ENCODE assay signal across 8 cellular contexts in genomic region chr19:44753619-44753931, GRCh38. TPM values are rescaled to one million over a fixed set of nuclear protein-coding genes. Genes with fewer than 3 reads are reported as not detected.
A peak's percentile ranks its signal among the peaks of the same experiment; 100 is the strongest.
DNase-seq lines count a peak whose midpoint lies in the region; ATAC-seq and TF ChIP-seq lines count a peak whose summit lies in the region.

No MANE protein-coding gene starts in this region.

- no peaks in the 10 kb centered on the region for H3K9me3 ChIP-seq in heart left ventricle
- no peaks in the 10 kb centered on the region for H3K9me3 ChIP-seq in body of pancreas
- no peaks in the 10 kb centered on the region for H3K9me3 ChIP-seq in lung (ENCODE audit: control insufficient read depth in 2 of 2, insufficient read depth in 1 of 2, low read length in 1 of 2)
- no peaks in the 10 kb centered on the region for H3K9me3 ChIP-seq in upper lobe of left lung

- DNase-seq in heart left ventricle (no peak), left cardiac atrium (no peak), body of pancreas (no peak), lung (ENCODE audit: low spot score) (no peak), upper lobe of left lung (no peak), LoVo (ENCODE audit: low spot score) (no peak), NCI-H2107 (lab: John Stamatoyannopoulos, UW) (no peak)
- DNase-seq in activated effector memory CD4-positive, alpha-beta T cell treated with Interleukin-2 at 50 U/mL for 16 hours = no peak

- H3K4me3 ChIP-seq in heart left ventricle (peak overlapping the region in 11 of 12 donors; percentile 26 to 96 (median 55)), body of pancreas (no peak overlapping the region), lung (peak overlapping the region; percentile 27), upper lobe of left lung (peak overlapping the region; percentile 11 to 75 (median 45))

- no peak for TF ChIP-seq EP300 in upper lobe of left lung (IDR thresholded peaks at IDR 0.05)

- 0 to 2% (median 1%) methylated on average over 9 to 12 of the region's 12 CpGs for WGBS in heart left ventricle, 4 donors
- 0 to 4% methylated on average over 2 to 9 of the region's 12 CpGs for WGBS in body of pancreas, 2 donors
- WGBS in lung, 2 donors = 1 to 2% methylated on average over 11 to 12 of the region's 12 CpGs
- 0 to 5% methylated on average over 4 to 10 of the region's 12 CpGs for WGBS in upper lobe of left lung, 2 donors

- H3K36me3 ChIP-seq in heart left ventricle (peaks cover 4 to 74% (median 25%) of the 10 kb centered on the region in 9 donors), body of pancreas (replicated peaks in 1 of 2; ENCODE audit: insufficient read depth in 1 of 2, low read depth in 2 of 2) (peaks cover 0 to 4% of the 10 kb centered on the region in 2 donors), lung (ENCODE audit: control insufficient read depth in 2 of 2, insufficient read depth in 2 of 2, low read length in 2 of 2) (peaks cover 0 to 31% of the 10 kb centered on the region in 2 donors), upper lobe of left lung (peaks cover 12 to 58% (median 32%) of the 10 kb centered on the region in 4 donors)

- TF ChIP-seq POLR2A in heart left ventricle (IDR thresholded peaks at IDR 0.05) (no peak), body of pancreas (IDR thresholded peaks at IDR 0.05) (no peak), upper lobe of left lung (IDR thresholded peaks at IDR 0.05) (no peak)

- no peak for ATAC-seq in heart left ventricle
- ATAC-seq in left cardiac atrium = no peak
- no peak for ATAC-seq in body of pancreas
- ATAC-seq in lung (ENCODE audit: insufficient read depth, low FRiP score) = no peak
- no peak for ATAC-seq in upper lobe of left lung (ENCODE audit: low FRiP score in 2 of 2)

- H3K4me1 ChIP-seq in heart left ventricle (peaks cover 25 to 95% (median 75%) of the 10 kb centered on the region in 12 donors), body of pancreas (peaks cover 77% of the 10 kb centered on the region), lung (ENCODE audit: control insufficient read depth in 2 of 2, insufficient read depth in 2 of 2, low read length in 2 of 2) (peaks cover 28 to 39% of the 10 kb centered on the region in 2 donors), upper lobe of left lung (peaks cover 71 to 95% (median 80%) of the 10 kb centered on the region in 4 donors)

- H3K27ac ChIP-seq in heart left ventricle (peak overlapping the region; percentile 86 to 100 (median 95)), body of pancreas (peak overlapping the region; percentile 87 to 98 (median 94)), lung (ENCODE audit: low read depth in 1 of 2, low read length in 1 of 2) (peak overlapping the region; percentile 87 to 98), upper lobe of left lung (peak overlapping the region; percentile 95 to 98 (median 96))

- intact Hi-C loops in heart left ventricle (cut with DNase I) = no loop called here
- intact Hi-C loops in left cardiac atrium (cut with DNase I) = no loop called here
- intact Hi-C loops in body of pancreas (cut with DNase I) = no loop called here

- no peaks in the 10 kb centered on the region for H3K27me3 ChIP-seq in heart left ventricle
- H3K27me3 ChIP-seq in body of pancreas = no peaks in the 10 kb centered on the region
- H3K27me3 ChIP-seq in lung (ENCODE audit: control insufficient read depth, insufficient read depth) = no peaks in the 10 kb centered on the region
- H3K27me3 ChIP-seq in upper lobe of left lung = no peaks in the 10 kb centered on the region

- TF ChIP-seq CTCF in heart left ventricle (IDR thresholded peaks at IDR 0.05) (no peak), body of pancreas (IDR thresholded peaks at IDR 0.05) (no peak), lung (IDR thresholded peaks at IDR 0.05; ENCODE audit: control extremely low read depth, extremely low read depth) (no peak), upper lobe of left lung (IDR thresholded peaks at IDR 0.05) (no peak)

RNA-seq across cellular contexts. Expression of gene BCL3, which starts 5.1 kb away (rescaled TPM):
- total RNA-seq in heart left ventricle (10 to 100 TPM; 11.7 to 90.5 (median 22.9) TPM), left cardiac atrium (10 to 100 TPM; 22.6 to 65.0 TPM), body of pancreas (10 to 100 TPM; 26.2 to 72.5 TPM), lung (10 to 100 TPM; 17.6 to 63.8 TPM), upper lobe of left lung (100 to 1,000 TPM in 2 of 6 donors, 10 to 100 TPM in 4; 31.1 to 114 (median 71.6) TPM)
- polyA plus RNA-seq in heart left ventricle (10 to 100 TPM; 18.6 to 18.9 TPM), lung (100 to 1,000 TPM in 1 of 2 donors, 10 to 100 TPM in 1; 63.7 to 233 TPM)

RNA-seq across cellular contexts. Expression of gene CBLC, which starts 24.1 kb away (rescaled TPM):
- not detected for total RNA-seq in heart left ventricle
- under 1 TPM in 1 of 2 donors, not detected in 1; 0.04 TPM for polyA plus RNA-seq in heart left ventricle
- not detected for total RNA-seq in left cardiac atrium
- 10 to 100 TPM; 18.5 to 23.6 TPM for total RNA-seq in body of pancreas
- total RNA-seq in lung = 1 to 10 TPM; 4.8 to 5.5 TPM
- polyA plus RNA-seq in lung = 1 to 10 TPM; 4.0 to 5.3 TPM
- total RNA-seq in upper lobe of left lung = 10 to 100 TPM in 1 of 6 donors, 1 to 10 TPM in 5; 2.9 to 10.5 (median 4.5) TPM

RNA-seq across cellular contexts. Expression of gene CEACAM16, which starts 54.6 kb away (rescaled TPM):
- total RNA-seq in heart left ventricle (not detected), left cardiac atrium (not detected), body of pancreas (1 to 10 TPM in 1 of 2 donors, under 1 TPM in 1; 0.33 to 1.3 TPM), lung (under 1 TPM in 1 of 2 donors, not detected in 1; 0.26 TPM), upper lobe of left lung (not detected)
- polyA plus RNA-seq in heart left ventricle (not detected), lung (not detected)

RNA-seq across cellular contexts. Expression of gene BCAM, which starts 55.3 kb away (rescaled TPM):
- 100 to 1,000 TPM in 4 of 9 donors, 10 to 100 TPM in 5; 50.9 to 160 (median 94.3) TPM for total RNA-seq in heart left ventricle
- polyA plus RNA-seq in heart left ventricle = 100 to 1,000 TPM in 1 of 2 donors, 10 to 100 TPM in 1; 55.3 to 126 TPM
- 10 to 100 TPM; 76.4 to 76.9 TPM for total RNA-seq in left cardiac atrium
- 10 to 100 TPM; 89.2 to 89.3 TPM for total RNA-seq in body of pancreas
- total RNA-seq in lung = 100 to 1,000 TPM; 168 to 225 TPM
- 100 to 1,000 TPM in 1 of 2 donors, 10 to 100 TPM in 1; 59.2 to 202 TPM for polyA plus RNA-seq in lung
- 100 to 1,000 TPM; 246 to 557 (median 274) TPM for total RNA-seq in upper lobe of left lung

Comparison
In these comparisons a context has a peak if more than half of its experiments do, and no peak if none do; other contexts are left out.
1. H3K4me3 ChIP-seq: peak in heart left ventricle (11 of 12), lung (single experiment) and upper lobe of left lung (4 of 4); none in body of pancreas (0 of 2).
2. Peak in every context shown above with its lines, with median percentiles within 50 percentile points of each other: H3K27ac ChIP-seq.